Comparison of ENCODE assay signal across 21 cellular contexts in genomic region chr2:181334158-181334826, GRCh38.
DNase-seq lines count a peak whose midpoint lies in the region; ATAC-seq and TF ChIP-seq lines count a peak whose summit lies in the region.
"Had no signal": no experiment of that assay in that cellular context is flagged by ENCODE, and none has a peak within 500 bp of the region (broad histone marks: within the 10 kb centered on the region; RNA-seq: fewer than 3 reads in every experiment).

No MANE protein-coding gene starts in this region.

- H3K27ac Mint-ChIP-seq in natural killer cell treated with Interleukin-12 subunit alpha and Interleukin-12 subunit beta and Interleukin-15 and Interleukin-18, amount 100 ng/mL, for 72 hours = peak overlapping the region; percentile 73 to 81
- H3K27ac Mint-ChIP-seq in natural killer cell = no peak overlapping the region
- no peak overlapping the region for H3K27ac Mint-ChIP-seq in stimulated activated naive CD8-positive, alpha-beta T cell treated with anti-CD3 and anti-CD28 coated beads, Interleukin-15, amount 100 ng/mL, for 72 hours
- H3K27ac Mint-ChIP-seq: activated CD4-positive, alpha-beta T cell treated with anti-CD3 and anti-CD28 coated beads, Interleukin-2, amount 10 ng/mL, durations not matched to agents 7 days and 5 days had no signal

- H3K9me3 Mint-ChIP-seq in natural killer cell treated with Interleukin-12 subunit alpha and Interleukin-12 subunit beta and Interleukin-15 and Interleukin-18, amount 100 ng/mL, for 72 hours = peaks cover 3% of the 10 kb centered on the region
- no peaks in the 10 kb centered on the region for H3K9me3 Mint-ChIP-seq in natural killer cell
- peaks cover 21 to 22% of the 10 kb centered on the region in 2 donors for H3K9me3 Mint-ChIP-seq in stimulated activated naive CD8-positive, alpha-beta T cell treated with anti-CD3 and anti-CD28 coated beads, Interleukin-15, amount 100 ng/mL, for 72 hours

- no peaks in the 10 kb centered on the region for H3K79me2 ChIP-seq in OCI-LY1 (ENCODE audit: insufficient read depth, low read length)

- no peak for TF ChIP-seq CTCF in natural killer cell (IDR thresholded peaks at IDR 0.05)
- no peak for TF ChIP-seq CTCF in OCI-LY1 (IDR thresholded peaks at IDR 0.05; ENCODE audit: low read length)
- TF ChIP-seq CTCF in colonic mucosa (IDR thresholded peaks at IDR 0.05) = no peak
- TF ChIP-seq CTCF in brain microvascular endothelial cell (IDR thresholded peaks at IDR 0.05; ENCODE audit: low read depth, low read length, missing control alignments) = no peak

- no peak overlapping the region for H3K4me3 ChIP-seq in OCI-LY1 (ENCODE audit: low read depth, low read length, poor library complexity, severe bottlenecking)
- H3K4me3 ChIP-seq in colonic mucosa = no peak overlapping the region
- no peak overlapping the region for H3K4me3 ChIP-seq in brain microvascular endothelial cell (ENCODE audit: low read depth, low read length)
- H3K4me3 ChIP-seq: lung, Peyer's patch, prostate gland, SK-N-MC, smooth muscle cell, testis had no signal

- ATAC-seq in natural killer cell treated with Interleukin-12 subunit alpha and Interleukin-12 subunit beta and Interleukin-15 and Interleukin-18, amount 100 ng/mL, for 72 hours = peak; percentile 76 to 92
- ATAC-seq in natural killer cell = no peak
- peak; percentile 72 for ATAC-seq in GM21619 (IDR thresholded peaks at IDR 0.05; ENCODE audit: unreplicated experiment)
- ATAC-seq in stimulated activated naive CD8-positive, alpha-beta T cell treated with anti-CD3 and anti-CD28 coated beads, Interleukin-15, amount 100 ng/mL, for 72 hours = peak; percentile 76
- ATAC-seq: naive thymus-derived CD4-positive, alpha-beta T cell had no signal

- H3K27me3 Mint-ChIP-seq in natural killer cell treated with Interleukin-12 subunit alpha and Interleukin-12 subunit beta and Interleukin-15 and Interleukin-18, amount 100 ng/mL, for 72 hours = no peaks in the 10 kb centered on the region
- no peaks in the 10 kb centered on the region for H3K27me3 Mint-ChIP-seq in natural killer cell (ENCODE audit: low read depth in 2 of 2)
- H3K27me3 Mint-ChIP-seq in stimulated activated naive CD8-positive, alpha-beta T cell treated with anti-CD3 and anti-CD28 coated beads, Interleukin-15, amount 100 ng/mL, for 72 hours = no peaks in the 10 kb centered on the region
- H3K27me3 Mint-ChIP-seq: activated CD4-positive, alpha-beta T cell treated with anti-CD3 and anti-CD28 coated beads, Interleukin-2, amount 10 ng/mL, durations not matched to agents 7 days and 5 days; naive thymus-derived CD4-positive, alpha-beta T cell had no signal

- in situ Hi-C loops in brain microvascular endothelial cell (cut with HindIII; ENCODE audit: low pct_ligation_motif_present, low sequenced_read_pairs) = no loop called here

- H4K20me1 ChIP-seq in OCI-LY1 (ENCODE audit: insufficient read depth, low read length) = no peaks in the 10 kb centered on the region

- intact Hi-C loops in natural killer cell (cut with micrococcal nuclease) = no loop called here
- intact Hi-C loops in posterior vena cava (cut with DNase I) = no loop called here
- intact Hi-C loops in colonic mucosa (cut with DNase I) = no loop called here

- peak overlapping the region; percentile 37 for H3K4me3 Mint-ChIP-seq in natural killer cell treated with Interleukin-12 subunit alpha and Interleukin-12 subunit beta and Interleukin-15 and Interleukin-18, amount 100 ng/mL, for 72 hours
- H3K4me3 Mint-ChIP-seq in natural killer cell = no peak overlapping the region
- no peak overlapping the region for H3K4me3 Mint-ChIP-seq in stimulated activated naive CD8-positive, alpha-beta T cell treated with anti-CD3 and anti-CD28 coated beads, Interleukin-15, amount 100 ng/mL, for 72 hours
- H3K4me3 Mint-ChIP-seq: activated CD4-positive, alpha-beta T cell treated with anti-CD3 and anti-CD28 coated beads, Interleukin-2, amount 10 ng/mL, durations not matched to agents 7 days and 5 days; naive thymus-derived CD4-positive, alpha-beta T cell had no signal

- H3K27me3 ChIP-seq in OCI-LY1 (ENCODE audit: insufficient read depth, low read length) (no peaks in the 10 kb centered on the region), colonic mucosa (no peaks in the 10 kb centered on the region), brain microvascular endothelial cell (replicated peaks) (no peaks in the 10 kb centered on the region)
- H3K27me3 ChIP-seq: Peyer's patch, testis had no signal

- H3K36me3 ChIP-seq in OCI-LY1 (ENCODE audit: insufficient read depth, low read length) (no peaks in the 10 kb centered on the region), colonic mucosa (no peaks in the 10 kb centered on the region), brain microvascular endothelial cell (replicated peaks) (no peaks in the 10 kb centered on the region)
- H3K36me3 ChIP-seq: Peyer's patch, prostate gland had no signal

- no peak overlapping the region for H3K27ac ChIP-seq in OCI-LY1 (ENCODE audit: low read depth, low read length, poor library complexity, severe bottlenecking)
- H3K27ac ChIP-seq in colonic mucosa = no peak overlapping the region
- H3K27ac ChIP-seq in brain microvascular endothelial cell = no peak overlapping the region
- H3K27ac ChIP-seq: Peyer's patch, prostate gland, SK-N-MC, testis had no signal

- H3K9ac ChIP-seq in OCI-LY1 (ENCODE audit: low read length) = no peak overlapping the region
- no peak overlapping the region for H3K9ac ChIP-seq in colonic mucosa (ENCODE audit: low read depth in 2 of 2, low read length in 2 of 2)

- H3K4me1 ChIP-seq in OCI-LY1 (ENCODE audit: insufficient read depth, low read length, severe bottlenecking) (peaks cover 7% of the 10 kb centered on the region), colonic mucosa (no peaks in the 10 kb centered on the region)
- H3K4me1 ChIP-seq: Caco-2, Peyer's patch, prostate gland, testis had no signal

- H3K9me3 ChIP-seq in OCI-LY1 (ENCODE audit: low read length) (no peaks in the 10 kb centered on the region), colonic mucosa (no peaks in the 10 kb centered on the region)
- H3K9me3 ChIP-seq: Caco-2, Peyer's patch, prostate gland, testis had no signal

- H3K36me3 Mint-ChIP-seq in natural killer cell treated with Interleukin-12 subunit alpha and Interleukin-12 subunit beta and Interleukin-15 and Interleukin-18, amount 100 ng/mL, for 72 hours = peaks cover 7% of the 10 kb centered on the region
- H3K36me3 Mint-ChIP-seq in natural killer cell = peaks cover 7% of the 10 kb centered on the region

- H3K4me1 Mint-ChIP-seq in natural killer cell treated with Interleukin-12 subunit alpha and Interleukin-12 subunit beta and Interleukin-15 and Interleukin-18, amount 100 ng/mL, for 72 hours (ENCODE audit: low read depth in 2 of 2) = peaks cover 10 to 13% of the 10 kb centered on the region in 2 donors
- no peaks in the 10 kb centered on the region for H3K4me1 Mint-ChIP-seq in natural killer cell
- H3K4me1 Mint-ChIP-seq in stimulated activated naive CD8-positive, alpha-beta T cell treated with anti-CD3 and anti-CD28 coated beads, Interleukin-15, amount 100 ng/mL, for 72 hours = peaks cover 12% of the 10 kb centered on the region

- H3K4me2 ChIP-seq in OCI-LY1 (ENCODE audit: low read length) = no peak overlapping the region
- H3K4me2 ChIP-seq: smooth muscle cell had no signal

- H2AFZ ChIP-seq in OCI-LY1 (ENCODE audit: low read length) = peak overlapping the region; percentile 64; the same call in 1 of the 2 replicates

- H3F3A ChIP-seq in OCI-LY1 (ENCODE audit: insufficient read depth, low read length) = no peaks in the 10 kb centered on the region

- H3K9me2 ChIP-seq in OCI-LY1 (ENCODE audit: low read depth, low read length) = no peaks in the 10 kb centered on the region

- no peak for DNase-seq in natural killer cell treated with Interleukin-12 subunit alpha and Interleukin-12 subunit beta and Interleukin-15 and Interleukin-18, amount 100 ng/mL, for 72 hours (ENCODE audit: low spot score)
- no peak for DNase-seq in natural killer cell
- no peak for DNase-seq in stimulated activated naive CD8-positive, alpha-beta T cell treated with anti-CD3 and anti-CD28 coated beads, Interleukin-15, amount 100 ng/mL, for 72 hours
- no peak for DNase-seq in posterior vena cava (ENCODE audit: low spot score)
- no peak for DNase-seq in colonic mucosa
- DNase-seq in brain microvascular endothelial cell = no peak
- DNase-seq: activated CD4-positive, alpha-beta T cell treated with anti-CD3 and anti-CD28 coated beads, Interleukin-2, amount 10 ng/mL, durations not matched to agents 7 days and 5 days; Caco-2; GF-D8; naive thymus-derived CD4-positive, alpha-beta T cell; NCI-H146; Peyer's patch; stimulated activated CD4-positive, alpha-beta T cell treated with anti-CD3 and anti-CD28 coated beads, Interleukin-4, amount 100 ng/mL, for 4 hours; stimulated activated CD8-positive, alpha-beta memory T cell treated with anti-CD3 and anti-CD28 coated beads, Interleukin-4, amount 100 ng/mL, for 48 hours; testis had no signal

Comparison
In these comparisons a context has a peak if more than half of its experiments do, and no peak if none do; other contexts are left out.
1. ATAC-seq: peak in natural killer cell treated with Interleukin-12 subunit alpha and Interleukin-12 subunit beta and Interleukin-15 and Interleukin-18, amount 100 ng/mL, for 72 hours (2 of 2), GM21619 (single experiment) and stimulated activated naive CD8-positive, alpha-beta T cell treated with anti-CD3 and anti-CD28 coated beads, Interleukin-15, amount 100 ng/mL, for 72 hours (single experiment); none in natural killer cell (0 of 3).
2. H3K27ac Mint-ChIP-seq: peak in natural killer cell treated with Interleukin-12 subunit alpha and Interleukin-12 subunit beta and Interleukin-15 and Interleukin-18, amount 100 ng/mL, for 72 hours (2 of 2); none in natural killer cell (0 of 2) and stimulated activated naive CD8-positive, alpha-beta T cell treated with anti-CD3 and anti-CD28 coated beads, Interleukin-15, amount 100 ng/mL, for 72 hours (0 of 2).